In the genomic region with DNA sequence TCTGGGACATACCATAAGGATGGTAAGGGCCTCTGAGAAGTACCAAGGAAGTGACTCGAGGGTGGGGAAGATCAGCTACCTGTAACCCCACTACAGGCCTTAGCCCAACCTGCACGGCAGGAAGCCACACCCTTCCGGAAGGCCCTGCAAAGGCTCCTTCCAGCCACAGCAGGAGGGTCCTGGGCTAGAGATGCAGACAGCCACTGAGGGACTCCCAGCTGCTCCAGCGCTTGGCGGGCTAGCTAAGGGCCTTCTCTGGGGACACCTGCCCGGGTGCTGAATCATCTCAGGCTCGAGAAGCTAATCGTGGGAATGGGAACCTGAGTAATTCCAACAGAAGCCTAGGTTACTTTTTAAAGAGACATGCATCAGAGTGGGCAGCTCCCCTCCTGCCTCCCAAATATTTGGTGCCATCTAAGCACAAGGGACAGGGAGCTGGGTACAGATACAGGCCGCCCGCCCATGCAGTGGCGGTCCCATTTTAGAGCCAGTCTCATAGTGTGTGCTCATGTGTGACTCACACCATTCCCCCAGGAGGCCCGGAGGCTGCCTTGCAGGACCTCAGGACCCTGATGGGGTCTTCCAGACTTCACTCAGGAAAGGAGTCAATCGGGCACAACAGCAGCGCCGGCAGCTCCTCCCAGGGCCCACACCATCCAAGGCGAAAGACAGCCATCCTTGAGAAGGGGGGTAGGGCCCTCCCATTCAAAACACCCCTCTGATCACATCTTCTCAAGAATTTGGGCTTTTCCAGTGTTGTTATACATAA, we compare ENCODE assay signal across 8 cellular contexts. TPM values are rescaled to one million over a fixed set of nuclear protein-coding genes. Genes with fewer than 3 reads are reported as not detected.
A peak's percentile ranks its signal among the peaks of the same experiment; 100 is the strongest.
DNase-seq lines count a peak whose midpoint lies in the region; ATAC-seq and TF ChIP-seq lines count a peak whose summit lies in the region.

No MANE protein-coding gene starts in this region.

- no peak overlapping the region for H3K4ac ChIP-seq in mesenchymal stem cell (ENCODE audit: low read depth in 1 of 2, low read length in 2 of 2)

- H3K27ac ChIP-seq in adrenal gland: peak overlapping the region in 3 of 5 donors; percentile 21 to 57 (median 34)
- peak overlapping the region; percentile 45 for H3K27ac ChIP-seq in mesenchymal stem cell (ENCODE audit: low read length, poor library complexity, severe bottlenecking)
- peak overlapping the region; percentile 8 to 88 for H3K27ac ChIP-seq in aorta (ENCODE audit: low read depth in 1 of 2, low read length in 2 of 2)

- WGBS in adrenal gland, 4 donors: 57 to 70% (median 62%) methylated on average over 6 to 16 of the region's 16 CpGs
- WGBS in mesenchymal stem cell: 59% methylated on average over 16 of the region's 16 CpGs
- 9 to 13% methylated on average over 16 of the region's 16 CpGs for WGBS in aorta, 2 donors

- H3K36me3 ChIP-seq in adrenal gland (replicated peaks in 1 of 2) (no peaks in the 10 kb centered on the region), mesenchymal stem cell (ENCODE audit: control insufficient read depth in 1 of 2, insufficient read depth in 2 of 2, low read depth in 1 of 2, low read length in 2 of 2) (peaks cover 24 to 48% of the 10 kb centered on the region in 2 experiments), aorta (ENCODE audit: control insufficient read depth in 1 of 2, insufficient read depth in 2 of 2, low read length in 1 of 2) (peaks cover 0 to 2% of the 10 kb centered on the region in 2 donors)

- no peak overlapping the region for H2BK120ac ChIP-seq in mesenchymal stem cell (ENCODE audit: low read depth, low read length)

- no peak overlapping the region for H3K23ac ChIP-seq in mesenchymal stem cell (ENCODE audit: low read length in 2 of 2)

- intact Hi-C loops in left cardiac atrium (cut with DNase I): loop anchor here in 1 of 2 donors (10.0 kb wide), 1 partner anchor 85 kb away; no protein-coding TSS in a partner anchor
- intact Hi-C loops in Right ventricle myocardium inferior (cut with DNase I): no loop called here
- intact Hi-C loops in adrenal gland (cut with DNase I): loop anchor here (10.0 kb wide), 2 partner anchors 55 to 85 kb away; no protein-coding TSS in a partner anchor
- intact Hi-C loops in aorta (cut with DNase I): loop anchor here in 1 of 2 donors (5.0 kb wide), 1 partner anchor 32 kb away; no protein-coding TSS in a partner anchor

- H2BK12ac ChIP-seq in mesenchymal stem cell (ENCODE audit: low read length in 2 of 2): no peak overlapping the region

- H3K4me2 ChIP-seq in mesenchymal stem cell (ENCODE audit: low read length, poor library complexity, severe bottlenecking): peak overlapping the region; percentile 48

- H3K27me3 ChIP-seq in adrenal gland (no peaks in the 10 kb centered on the region), mesenchymal stem cell (ENCODE audit: control insufficient read depth in 1 of 2, insufficient read depth in 1 of 2, low read length in 2 of 2) (no peaks in the 10 kb centered on the region), aorta (ENCODE audit: control insufficient read depth in 1 of 2, insufficient read depth in 2 of 2, low read length in 1 of 2) (no peaks in the 10 kb centered on the region)

- H2AK5ac ChIP-seq in mesenchymal stem cell (ENCODE audit: low read length, severe bottlenecking): no peak overlapping the region

- H3K9ac ChIP-seq in mesenchymal stem cell (ENCODE audit: low read length): no peak overlapping the region

- H4K91ac ChIP-seq in mesenchymal stem cell (ENCODE audit: low read length): no peak overlapping the region

- peaks cover 37 to 88% of the 10 kb centered on the region in 2 donors for H3K4me1 ChIP-seq in adrenal gland (replicated peaks in 1 of 2)
- H3K4me1 ChIP-seq in mesenchymal stem cell (ENCODE audit: control insufficient read depth, insufficient read depth, low read depth, low read length): peaks cover 32% of the 10 kb centered on the region
- peaks cover 2 to 10% of the 10 kb centered on the region in 2 donors for H3K4me1 ChIP-seq in aorta (ENCODE audit: control insufficient read depth in 1 of 2, insufficient read depth in 2 of 2, low read length in 2 of 2)

- H2AFZ ChIP-seq in mesenchymal stem cell (ENCODE audit: low read depth, low read length): no peak overlapping the region

- H2BK15ac ChIP-seq in mesenchymal stem cell (ENCODE audit: low read depth, poor library complexity, severe bottlenecking): no peak overlapping the region

- H3K18ac ChIP-seq in mesenchymal stem cell (ENCODE audit: low read depth in 1 of 2, low read length in 2 of 2): peak overlapping the region in 1 of 2 experiments; percentile 14

- H3K4me3 ChIP-seq in adrenal gland: no peak overlapping the region
- no peak overlapping the region for H3K4me3 ChIP-seq in mesenchymal stem cell (ENCODE audit: insufficient read depth in 1 of 2, low read depth in 1 of 2, low read length in 2 of 2)
- H3K4me3 ChIP-seq in aorta (ENCODE audit: low read length in 2 of 2): no peak overlapping the region

- H3K14ac ChIP-seq in mesenchymal stem cell (ENCODE audit: low read length in 2 of 2): no peak overlapping the region

- no peak for TF ChIP-seq CTCF in adrenal gland (IDR thresholded peaks at IDR 0.05)

- no peak for TF ChIP-seq POLR2A in adrenal gland (IDR thresholded peaks at IDR 0.05)

- H3K79me1 ChIP-seq in mesenchymal stem cell (replicated peaks; ENCODE audit: low read length, poor library complexity, severe bottlenecking): no peaks in the 10 kb centered on the region

- ATAC-seq in left cardiac atrium: peak in 1 of 2 donors; percentile 23
- no peak for ATAC-seq in Right ventricle myocardium inferior
- ATAC-seq in aorta (ENCODE audit: low FRiP score): peak; percentile 78
- no peak for ATAC-seq in GM18858 (IDR thresholded peaks at IDR 0.05; ENCODE audit: unreplicated experiment)

- DNase-seq in left cardiac atrium (peak; percentile 41), Right ventricle myocardium inferior (ENCODE audit: missing footprints) (no peak), adrenal gland (no peak), mesenchymal stem cell (peak; percentile 58), aorta (peak; percentile 65 to 88), DMS 273 treated with DMSO at 0.1 percent for 48 hours (lab: John Stamatoyannopoulos, UW) (no peak), NCI-H1417 (lab: John Stamatoyannopoulos, UW) (no peak)

- no peaks in the 10 kb centered on the region for H3K9me3 ChIP-seq in adrenal gland (replicated peaks in 1 of 3)
- H3K9me3 ChIP-seq in mesenchymal stem cell (ENCODE audit: control insufficient read depth, low read length): no peaks in the 10 kb centered on the region
- no peaks in the 10 kb centered on the region for H3K9me3 ChIP-seq in aorta (ENCODE audit: control insufficient read depth, low read length)

- H4K8ac ChIP-seq in mesenchymal stem cell (ENCODE audit: low read length): no peak overlapping the region

- no peak overlapping the region for H2BK5ac ChIP-seq in mesenchymal stem cell (ENCODE audit: low read depth, low read length, poor library complexity, severe bottlenecking)

RNA-seq across cellular contexts. Expression of gene MYH9, which starts 8.0 kb away (rescaled TPM):
- 100 to 1,000 TPM; 225 to 367 TPM for total RNA-seq in left cardiac atrium
- total RNA-seq in Right ventricle myocardium inferior: 180 TPM
- 100 to 1,000 TPM; 294 to 427 (median 369) TPM for total RNA-seq in adrenal gland
- 100 to 1,000 TPM in 2 of 3 donors, 10 to 100 TPM in 1; 96.2 to 164 (median 133) TPM for polyA plus RNA-seq in adrenal gland
- 369 TPM for polyA plus RNA-seq in mesenchymal stem cell (2013, experiment 1 of 2)
- 336 TPM for polyA plus RNA-seq in mesenchymal stem cell (2013, experiment 2 of 2)
- 1,000 to 10,000 TPM; 1,564 to 1,890 TPM for total RNA-seq in aorta
- polyA plus RNA-seq in aorta: 100 to 1,000 TPM; 170 to 572 TPM

Comparison
In these comparisons a context has a peak if more than half of its experiments do, and no peak if none do; other contexts are left out.
1. DNase-seq: peak in left cardiac atrium (single experiment), mesenchymal stem cell (single experiment) and aorta (2 of 2); none in Right ventricle myocardium inferior (single experiment), adrenal gland (0 of 7), DMS 273 treated with DMSO at 0.1 percent for 48 hours (single experiment) and NCI-H1417 (0 of 3).
2. Peak in every context shown above with its lines, with median percentiles within 50 percentile points of each other: H3K27ac ChIP-seq.